Comparison of ENCODE assay signal across 18 cellular contexts in the genomic region with DNA sequence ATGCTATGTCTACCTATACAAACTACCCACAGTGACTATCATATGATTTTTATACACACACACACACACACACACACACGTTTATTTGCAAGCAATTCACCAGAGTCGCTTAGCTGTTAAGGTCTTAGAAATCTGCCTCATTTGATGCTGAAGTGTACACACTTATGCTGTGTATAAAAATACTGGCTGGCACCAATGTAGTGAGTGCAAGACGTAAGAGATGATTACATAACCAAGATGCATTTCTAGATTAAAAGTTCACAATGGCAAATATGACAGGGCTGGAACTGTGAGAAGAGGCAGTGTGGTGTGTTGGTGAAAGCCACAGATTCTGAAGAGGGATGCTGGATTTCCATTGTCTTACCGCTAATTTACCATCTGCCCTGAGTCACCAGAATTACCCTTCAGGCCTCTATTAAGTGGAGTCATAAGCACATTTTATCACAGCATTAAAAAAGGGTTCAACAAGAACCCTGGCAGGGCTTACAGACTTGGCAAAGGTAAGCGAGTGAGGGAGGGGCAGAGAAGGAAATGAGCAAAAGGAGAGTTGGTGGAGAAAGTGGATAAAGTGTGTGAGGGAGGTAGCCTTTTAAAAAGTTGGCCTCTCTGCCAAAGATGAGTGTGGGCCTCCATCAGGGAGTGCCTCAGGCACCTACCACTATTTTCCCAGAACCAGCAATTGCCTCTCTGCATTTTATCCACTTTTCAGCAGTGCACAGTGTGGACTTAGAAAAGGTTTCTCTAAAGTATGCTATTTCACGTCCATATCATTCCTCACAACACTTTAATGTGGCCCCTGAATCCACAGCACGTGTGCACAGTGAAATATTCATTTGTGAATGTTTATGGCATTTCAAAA.
DNase-seq lines count a peak whose midpoint lies in the region; ATAC-seq and TF ChIP-seq lines count a peak whose summit lies in the region.
"Had no signal": no experiment of that assay in that cellular context is flagged by ENCODE, and none has a peak within 500 bp of the region (broad histone marks: within the 10 kb centered on the region; RNA-seq: fewer than 3 reads in every experiment).

No MANE protein-coding gene starts in this region.

- H3K9ac ChIP-seq in rectal smooth muscle tissue (ENCODE audit: low read length), result no peak overlapping the region
- H3K9ac ChIP-seq: BLaER1 had no signal

- ATAC-seq in HG03520 (IDR thresholded peaks at IDR 0.05; ENCODE audit: unreplicated experiment), result no peak
- ATAC-seq: sciatic nerve had no signal

- no peaks in the 10 kb centered on the region for H3K27me3 ChIP-seq in rectal smooth muscle tissue (ENCODE audit: control insufficient read depth, insufficient read depth, low read length)
- H3K27me3 ChIP-seq: BLaER1, dorsolateral prefrontal cortex, neutrophil, SJCRH30 had no signal

- TF ChIP-seq CTCF in fibroblast of mammary gland (conservative IDR thresholded peaks at IDR 0.05; ENCODE audit: control insufficient read depth, insufficient read depth, low read depth, low read length), result no peak

- peak overlapping the region; percentile 41 for H3K27ac ChIP-seq in rectal smooth muscle tissue (ENCODE audit: low read depth, low read length)
- H3K27ac ChIP-seq: BLaER1, neutrophil, SJCRH30 had no signal

- H3K4me3 ChIP-seq in fibroblast of mammary gland (ENCODE audit: control insufficient read depth, low read depth, low read length) (no peak overlapping the region), rectal smooth muscle tissue (ENCODE audit: low read length) (no peak overlapping the region)
- H3K4me3 ChIP-seq: BLaER1, dorsolateral prefrontal cortex, SJCRH30 had no signal

- DNase-seq in ELR (ENCODE audit: low read depth) (peak; percentile 48), NCI-H1105 (lab: John Stamatoyannopoulos, UW) (peak; percentile 15), fibroblast of mammary gland (ENCODE audit: low read depth) (peak; percentile 54)
- DNase-seq in activated effector memory CD4-positive, alpha-beta T cell treated with Interleukin-2 at 50 U/mL for 16 hours, result no peak
- DNase-seq in activated CD8-positive, alpha-beta memory T cell treated with anti-CD3 and anti-CD28 coated beads, Interleukin-2, amount 50 U/mL, for 48 hours, result no peak
- DNase-seq: activated CD4-positive, alpha-beta T cell treated with anti-CD3 and anti-CD28 coated beads for 1 hour; activated naive CD4-positive, alpha-beta T cell; dorsolateral prefrontal cortex; hypothalamus; kidney glomerular epithelial cell; SJCRH30; stimulated activated CD4-positive, alpha-beta T cell treated with anti-CD3 and anti-CD28 coated beads, Interleukin-2, amount 100 ng/mL, for 24 hours; T-helper 9 cell had no signal

- peaks cover 3% of the 10 kb centered on the region for H3K36me3 ChIP-seq in rectal smooth muscle tissue (ENCODE audit: control insufficient read depth, insufficient read depth, low read length)
- H3K36me3 ChIP-seq: BLaER1, neutrophil had no signal

- peaks cover 50% of the 10 kb centered on the region for H3K4me1 ChIP-seq in rectal smooth muscle tissue (ENCODE audit: control insufficient read depth, insufficient read depth, low read length)
- H3K4me1 ChIP-seq: BLaER1, SJCRH30 had no signal

Comparison
In these comparisons a context has a peak if more than half of its experiments do, and no peak if none do; other contexts are left out.
1. DNase-seq: peak in ELR (single experiment), NCI-H1105 (single experiment) and fibroblast of mammary gland (single experiment); none in activated effector memory CD4-positive, alpha-beta T cell treated with Interleukin-2 at 50 U/mL for 16 hours (single experiment) and activated CD8-positive, alpha-beta memory T cell treated with anti-CD3 and anti-CD28 coated beads, Interleukin-2, amount 50 U/mL, for 48 hours (single experiment).